ENCODE assay signal across 17 cellular contexts in the genomic region with DNA sequence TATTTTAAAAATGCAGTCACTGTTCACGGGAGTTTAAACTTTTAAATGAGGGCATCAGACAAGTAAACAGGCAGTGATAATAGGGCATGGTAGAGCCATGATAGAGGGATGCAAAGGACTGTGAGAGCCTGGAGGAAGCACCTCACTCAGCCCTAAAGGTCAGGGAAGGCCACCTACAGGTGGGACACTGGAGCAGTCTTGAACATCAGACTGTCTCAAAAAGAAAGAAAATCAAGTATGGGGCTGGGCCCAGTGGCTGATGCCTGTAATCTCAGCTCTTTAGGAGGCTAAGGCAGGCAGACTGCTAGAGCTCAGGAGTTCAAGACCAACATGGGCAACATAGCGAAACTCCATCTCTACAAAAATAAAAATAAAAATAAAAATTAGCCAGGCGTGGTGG.
"Had no signal": no experiment of that assay in that cellular context is flagged by ENCODE, and none has a peak within 500 bp of the region (broad histone marks: within the 10 kb centered on the region; RNA-seq: fewer than 3 reads in every experiment).

No MANE protein-coding gene starts in this region.

- H3K36me3 ChIP-seq: cardiac muscle cell, gastrocnemius medialis, heart left ventricle, lower lobe of right lung, right lobe of liver, suprapubic skin had no signal

- H3K9me3 Mint-ChIP-seq: activated naive CD4-positive, alpha-beta T cell treated with anti-CD3 and anti-CD28 coated beads, Interleukin-2, amount 50 U/mL, for 72 hours; activated T-cell treated with anti-CD3 and anti-CD28 coated beads, Interleukin-2, amount 50 U/mL, for 72 hours; mesothelial cell of epicardium; stimulated activated naive CD8-positive, alpha-beta T cell treated with anti-CD3 and anti-CD28 coated beads, Interleukin-15, Interleukin-2, amounts not matched to agents 100 ng/mL and 50 ng/mL, for 24 hours had no signal

- H3K27ac ChIP-seq: cardiac muscle cell, gastrocnemius medialis, heart left ventricle, lower lobe of right lung, right lobe of liver, suprapubic skin, VCaP had no signal

- H3K4me3 ChIP-seq: cardiac muscle cell, gastrocnemius medialis, heart left ventricle, lower lobe of right lung, right lobe of liver, smooth muscle cell, suprapubic skin had no signal

- H3K27me3 Mint-ChIP-seq: stimulated activated naive CD8-positive, alpha-beta T cell treated with anti-CD3 and anti-CD28 coated beads, Interleukin-15, Interleukin-2, amounts not matched to agents 100 ng/mL and 50 ng/mL, for 24 hours had no signal

- H3K4me3 Mint-ChIP-seq: activated T-cell treated with anti-CD3 and anti-CD28 coated beads, Interleukin-2, amount 50 U/mL, for 72 hours; mesothelial cell of epicardium; stimulated activated naive CD8-positive, alpha-beta T cell treated with anti-CD3 and anti-CD28 coated beads, Interleukin-15, Interleukin-2, amounts not matched to agents 100 ng/mL and 50 ng/mL, for 24 hours had no signal

- H3K36me3 Mint-ChIP-seq: mesothelial cell of epicardium had no signal

- H3K4me2 ChIP-seq: smooth muscle cell had no signal

- H3K9me3 ChIP-seq: gastrocnemius medialis, heart left ventricle, lower lobe of right lung, right lobe of liver, suprapubic skin had no signal

- DNase-seq: activated CD4-positive, alpha-beta T cell treated with anti-CD3 and anti-CD28 coated beads for 4 hours; activated CD8-positive, alpha-beta memory T cell treated with anti-CD3 and anti-CD28 coated beads, Interleukin-2, amount 50 U/mL, for 48 hours; activated gamma-delta T cell; activated T-cell treated with anti-CD3 and anti-CD28 coated beads, Interleukin-2, amount 50 U/mL, for 72 hours; gastrocnemius medialis; heart left ventricle; left colon; lower lobe of right lung; right lobe of liver; trophoblast cell had no signal

- ATAC-seq: activated naive CD4-positive, alpha-beta T cell treated with anti-CD3 and anti-CD28 coated beads, Interleukin-2, amount 50 U/mL, for 72 hours; activated T-cell treated with anti-CD3 and anti-CD28 coated beads, Interleukin-2, amount 50 U/mL, for 72 hours; gastrocnemius medialis; heart left ventricle; left colon; lower lobe of right lung; right lobe of liver had no signal

- H3K27ac Mint-ChIP-seq: activated naive CD4-positive, alpha-beta T cell treated with anti-CD3 and anti-CD28 coated beads, Interleukin-2, amount 50 U/mL, for 72 hours; activated T-cell treated with anti-CD3 and anti-CD28 coated beads, Interleukin-2, amount 50 U/mL, for 72 hours; mesothelial cell of epicardium; stimulated activated naive CD8-positive, alpha-beta T cell treated with anti-CD3 and anti-CD28 coated beads, Interleukin-15, Interleukin-2, amounts not matched to agents 100 ng/mL and 50 ng/mL, for 24 hours had no signal
